ENCODE assay signal across 8 cellular contexts in genomic region chr4:145098675-145099037, GRCh38. TPM values are rescaled to one million over a fixed set of nuclear protein-coding genes. Genes with fewer than 3 reads are reported as not detected.
A peak's percentile ranks its signal among the peaks of the same experiment; 100 is the strongest.
DNase-seq lines count a peak whose midpoint lies in the region; ATAC-seq, FAIRE-seq and TF ChIP-seq lines count a peak whose summit lies in the region.

No MANE protein-coding gene starts in this region.

- H3K4me1 ChIP-seq in colonic mucosa, result peaks cover 7% of the 10 kb centered on the region

- 1 to 2% methylated on average over 8 to 9 of the region's 9 CpGs for WGBS in lower leg skin, 2 donors

- H3K4me3 ChIP-seq in colonic mucosa (peak overlapping the region; percentile 86), lower leg skin (ENCODE audit: low read depth, poor library complexity, severe bottlenecking) (peak overlapping the region; percentile 76)

- peak; percentile 7 for ATAC-seq in GM21381 (IDR thresholded peaks at IDR 0.05; ENCODE audit: unreplicated experiment)

- H3K9ac ChIP-seq in colonic mucosa (ENCODE audit: low read depth in 2 of 2, low read length in 2 of 2), result peak overlapping the region; percentile 75 to 94

- TF ChIP-seq POLR2A in lower leg skin (IDR thresholded peaks at IDR 0.05), result no peak

- DNase-seq in DMS53 treated with DMSO at 0.1 percent for 48 hours (lab: John Stamatoyannopoulos, UW; ENCODE audit: unreplicated experiment) (peak; percentile 3), HTR-8/SVneo (ENCODE audit: insufficient read length, low spot score) (peak; percentile 28), T-helper 9 cell (peak; percentile 23), colonic mucosa (peak; percentile 42), lower leg skin (ENCODE audit: low spot score in 2 of 2) (peak in 1 of 2 donors; percentile 30), NCI-H1694 (lab: John Stamatoyannopoulos, UW) (no peak)
- DNase-seq in stimulated activated CD8-positive, alpha-beta memory T cell treated with anti-CD3 and anti-CD28 coated beads, Interleukin-15, amount 100 ng/mL, for 48 hours (ENCODE audit: low read depth in 2 of 2), result peak; percentile 11 to 33

- intact Hi-C loops in colonic mucosa (cut with DNase I) (no loop called here), lower leg skin (cut with DNase I; ENCODE audit: low total_unique reads) (no loop called here)

- FAIRE-seq in HTR-8/SVneo (lab: Jason Lieb, UNC), result no peak

- TF ChIP-seq CTCF in colonic mucosa (IDR thresholded peaks at IDR 0.05), result no peak
- TF ChIP-seq CTCF in lower leg skin (IDR thresholded peaks at IDR 0.05), result no peak

- no peaks in the 10 kb centered on the region for H3K36me3 ChIP-seq in colonic mucosa

- H3K27ac ChIP-seq in colonic mucosa, result peak overlapping the region; percentile 95

- no peaks in the 10 kb centered on the region for H3K27me3 ChIP-seq in colonic mucosa

- no peaks in the 10 kb centered on the region for H3K9me3 ChIP-seq in colonic mucosa

RNA-seq across cellular contexts. Expression of gene ABCE1, which starts 0.5 kb away (rescaled TPM):
- total RNA-seq in colonic mucosa (10 to 100 TPM; 25.0 to 50.1 TPM), lower leg skin (10 to 100 TPM; 55.7 to 71.1 (median 57.8) TPM)

RNA-seq across cellular contexts. Expression of gene ANAPC10, which starts 0.7 kb away (rescaled TPM):
- 10 to 100 TPM; 12.7 to 12.8 TPM for total RNA-seq in colonic mucosa
- 10 to 100 TPM; 18.4 to 26.4 (median 20.2) TPM for total RNA-seq in lower leg skin
